Comparison of ENCODE assay signal across 1 cellular context in the genomic region with DNA sequence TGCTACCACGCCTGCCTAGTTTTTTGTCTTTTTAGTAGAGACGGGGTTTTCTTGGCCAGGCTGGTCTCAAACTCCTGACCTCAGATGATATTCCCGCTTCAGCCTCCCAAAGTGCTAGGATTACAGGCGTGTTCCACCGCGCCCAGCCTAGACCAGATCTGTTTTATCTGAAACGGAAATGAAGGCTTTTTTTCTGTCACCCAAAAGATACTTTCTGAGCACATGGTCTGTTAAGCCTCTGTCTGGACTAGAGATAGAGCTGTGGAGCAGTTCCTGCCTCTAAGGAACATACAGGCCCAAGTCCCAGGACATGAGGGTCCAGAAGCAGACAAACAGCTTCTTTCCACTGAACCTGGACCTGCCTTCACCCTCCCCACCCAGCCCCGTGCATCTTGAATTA.
TF ChIP-seq lines count a peak whose summit lies in the region.

No MANE protein-coding gene starts in this region.

TF ChIP-seq in GM12878, 131 proteins besides CTCF, POLR2A, EP300 and RAD21 (continued from another document):
- TF ChIP-seq, protein P1, sequence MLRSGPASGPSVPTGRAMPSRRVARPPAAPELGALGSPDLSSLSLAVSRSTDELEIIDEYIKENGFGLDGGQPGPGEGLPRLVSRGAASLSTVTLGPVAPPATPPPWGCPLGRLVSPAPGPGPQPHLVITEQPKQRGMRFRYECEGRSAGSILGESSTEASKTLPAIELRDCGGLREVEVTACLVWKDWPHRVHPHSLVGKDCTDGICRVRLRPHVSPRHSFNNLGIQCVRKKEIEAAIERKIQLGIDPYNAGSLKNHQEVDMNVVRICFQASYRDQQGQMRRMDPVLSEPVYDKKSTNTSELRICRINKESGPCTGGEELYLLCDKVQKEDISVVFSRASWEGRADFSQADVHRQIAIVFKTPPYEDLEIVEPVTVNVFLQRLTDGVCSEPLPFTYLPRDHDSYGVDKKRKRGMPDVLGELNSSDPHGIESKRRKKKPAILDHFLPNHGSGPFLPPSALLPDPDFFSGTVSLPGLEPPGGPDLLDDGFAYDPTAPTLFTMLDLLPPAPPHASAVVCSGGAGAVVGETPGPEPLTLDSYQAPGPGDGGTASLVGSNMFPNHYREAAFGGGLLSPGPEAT (IDR thresholded peaks at IDR 0.05; ENCODE audit: low read depth): no peak
- no peak for TF ChIP-seq CBFB (IDR thresholded peaks at IDR 0.05; ENCODE audit: low read depth)
- TF ChIP-seq, protein P2, sequence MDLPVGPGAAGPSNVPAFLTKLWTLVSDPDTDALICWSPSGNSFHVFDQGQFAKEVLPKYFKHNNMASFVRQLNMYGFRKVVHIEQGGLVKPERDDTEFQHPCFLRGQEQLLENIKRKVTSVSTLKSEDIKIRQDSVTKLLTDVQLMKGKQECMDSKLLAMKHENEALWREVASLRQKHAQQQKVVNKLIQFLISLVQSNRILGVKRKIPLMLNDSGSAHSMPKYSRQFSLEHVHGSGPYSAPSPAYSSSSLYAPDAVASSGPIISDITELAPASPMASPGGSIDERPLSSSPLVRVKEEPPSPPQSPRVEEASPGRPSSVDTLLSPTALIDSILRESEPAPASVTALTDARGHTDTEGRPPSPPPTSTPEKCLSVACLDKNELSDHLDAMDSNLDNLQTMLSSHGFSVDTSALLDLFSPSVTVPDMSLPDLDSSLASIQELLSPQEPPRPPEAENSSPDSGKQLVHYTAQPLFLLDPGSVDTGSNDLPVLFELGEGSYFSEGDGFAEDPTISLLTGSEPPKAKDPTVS (IDR thresholded peaks at IDR 0.05; ENCODE audit: low read depth, low read length): no peak
- TF ChIP-seq ZNF217 (IDR thresholded peaks at IDR 0.05): no peak
- no peak for TF ChIP-seq SUZ12 (IDR thresholded peaks at IDR 0.05; ENCODE audit: unreplicated experiment)
- no peak for TF ChIP-seq MEF2B (IDR thresholded peaks at IDR 0.05; ENCODE audit: partially characterized antibody, poor library complexity, severe bottlenecking)
- TF ChIP-seq CHD1 (IDR thresholded peaks at IDR 0.05; ENCODE audit: low read depth, low read length): no peak
- no peak for TF ChIP-seq EED (IDR thresholded peaks at IDR 0.05; ENCODE audit: low read depth)
- TF ChIP-seq STAT1 (conservative IDR thresholded peaks at IDR 0.05): no peak
- TF ChIP-seq, protein P3, sequence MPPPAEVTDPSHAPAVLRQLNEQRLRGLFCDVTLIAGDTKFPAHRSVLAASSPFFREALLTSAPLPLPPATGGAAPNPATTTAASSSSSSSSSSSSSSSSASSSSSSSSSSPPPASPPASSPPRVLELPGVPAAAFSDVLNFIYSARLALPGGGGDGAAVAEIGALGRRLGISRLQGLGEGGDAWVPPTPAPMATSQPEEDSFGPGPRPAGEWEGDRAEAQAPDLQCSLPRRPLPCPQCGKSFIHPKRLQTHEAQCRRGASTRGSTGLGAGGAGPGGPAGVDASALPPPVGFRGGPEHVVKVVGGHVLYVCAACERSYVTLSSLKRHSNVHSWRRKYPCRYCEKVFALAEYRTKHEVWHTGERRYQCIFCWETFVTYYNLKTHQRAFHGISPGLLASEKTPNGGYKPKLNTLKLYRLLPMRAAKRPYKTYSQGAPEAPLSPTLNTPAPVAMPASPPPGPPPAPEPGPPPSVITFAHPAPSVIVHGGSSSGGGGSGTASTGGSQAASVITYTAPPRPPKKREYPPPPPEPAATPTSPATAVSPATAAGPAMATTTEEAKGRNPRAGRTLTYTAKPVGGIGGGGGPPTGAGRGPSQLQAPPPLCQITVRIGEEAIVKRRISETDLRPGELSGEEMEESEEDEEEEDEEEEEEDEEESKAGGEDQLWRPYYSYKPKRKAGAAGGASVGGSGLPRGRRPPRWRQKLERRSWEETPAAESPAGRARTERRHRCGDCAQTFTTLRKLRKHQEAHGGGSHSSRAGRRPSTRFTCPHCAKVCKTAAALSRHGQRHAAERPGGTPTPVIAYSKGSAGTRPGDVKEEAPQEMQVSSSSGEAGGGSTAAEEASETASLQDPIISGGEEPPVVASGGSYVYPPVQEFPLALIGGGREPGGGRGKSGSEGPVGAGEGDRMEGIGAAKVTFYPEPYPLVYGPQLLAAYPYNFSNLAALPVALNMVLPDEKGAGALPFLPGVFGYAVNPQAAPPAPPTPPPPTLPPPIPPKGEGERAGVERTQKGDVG (CRISPR knock-in tag; IDR thresholded peaks at IDR 0.05): no peak
- TF ChIP-seq RAD51 (IDR thresholded peaks at IDR 0.05): no peak
- TF ChIP-seq, protein P4, sequence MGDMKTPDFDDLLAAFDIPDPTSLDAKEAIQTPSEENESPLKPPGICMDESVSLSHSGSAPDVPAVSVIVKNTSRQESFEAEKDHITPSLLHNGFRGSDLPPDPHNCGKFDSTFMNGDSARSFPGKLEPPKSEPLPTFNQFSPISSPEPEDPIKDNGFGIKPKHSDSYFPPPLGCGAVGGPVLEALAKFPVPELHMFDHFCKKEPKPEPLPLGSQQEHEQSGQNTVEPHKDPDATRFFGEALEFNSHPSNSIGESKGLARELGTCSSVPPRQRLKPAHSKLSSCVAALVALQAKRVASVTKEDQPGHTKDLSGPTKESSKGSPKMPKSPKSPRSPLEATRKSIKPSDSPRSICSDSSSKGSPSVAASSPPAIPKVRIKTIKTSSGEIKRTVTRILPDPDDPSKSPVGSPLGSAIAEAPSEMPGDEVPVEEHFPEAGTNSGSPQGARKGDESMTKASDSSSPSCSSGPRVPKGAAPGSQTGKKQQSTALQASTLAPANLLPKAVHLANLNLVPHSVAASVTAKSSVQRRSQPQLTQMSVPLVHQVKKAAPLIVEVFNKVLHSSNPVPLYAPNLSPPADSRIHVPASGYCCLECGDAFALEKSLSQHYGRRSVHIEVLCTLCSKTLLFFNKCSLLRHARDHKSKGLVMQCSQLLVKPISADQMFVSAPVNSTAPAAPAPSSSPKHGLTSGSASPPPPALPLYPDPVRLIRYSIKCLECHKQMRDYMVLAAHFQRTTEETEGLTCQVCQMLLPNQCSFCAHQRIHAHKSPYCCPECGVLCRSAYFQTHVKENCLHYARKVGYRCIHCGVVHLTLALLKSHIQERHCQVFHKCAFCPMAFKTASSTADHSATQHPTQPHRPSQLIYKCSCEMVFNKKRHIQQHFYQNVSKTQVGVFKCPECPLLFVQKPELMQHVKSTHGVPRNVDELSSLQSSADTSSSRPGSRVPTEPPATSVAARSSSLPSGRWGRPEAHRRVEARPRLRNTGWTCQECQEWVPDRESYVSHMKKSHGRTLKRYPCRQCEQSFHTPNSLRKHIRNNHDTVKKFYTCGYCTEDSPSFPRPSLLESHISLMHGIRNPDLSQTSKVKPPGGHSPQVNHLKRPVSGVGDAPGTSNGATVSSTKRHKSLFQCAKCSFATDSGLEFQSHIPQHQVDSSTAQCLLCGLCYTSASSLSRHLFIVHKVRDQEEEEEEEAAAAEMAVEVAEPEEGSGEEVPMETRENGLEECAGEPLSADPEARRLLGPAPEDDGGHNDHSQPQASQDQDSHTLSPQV (IDR thresholded peaks at IDR 0.05): no peak
